24 cellular contexts compared by ENCODE assay signal in genomic region chr9:129714393-129715051, GRCh38. TPM values are rescaled to one million over a fixed set of nuclear protein-coding genes. Genes with fewer than 3 reads are reported as not detected.
DNase-seq lines count a peak whose midpoint lies in the region; TF ChIP-seq lines count a peak whose summit lies in the region.
"Had no signal": no experiment of that assay in that cellular context is flagged by ENCODE, and none has a peak within 500 bp of the region (broad histone marks: within the 10 kb centered on the region; RNA-seq: fewer than 3 reads in every experiment).

No MANE protein-coding gene starts in this region.

- 49 to 60% methylated on average over 17 of the region's 17 CpGs for WGBS in lower leg skin, 2 donors

- intact Hi-C loops in lower leg skin (cut with DNase I; ENCODE audit: low total_unique reads), result no loop called here

- TF ChIP-seq POLR2A in lower leg skin (IDR thresholded peaks at IDR 0.05), result no peak

- H3K4me3 Mint-ChIP-seq in HFFc6 (peak overlapping the region; percentile 57; the same call in 1 of the 2 replicates), neural progenitor cell (no peak overlapping the region)
- H3K4me3 Mint-ChIP-seq: activated naive CD8-positive, alpha-beta T cell treated with anti-CD3 and anti-CD28 coated beads, Interleukin-2, amount 10 ng/mL, durations not matched to agents 7 days and 5 days; CD8-positive, alpha-beta T cell had no signal

- no peaks in the 10 kb centered on the region for H3K27me3 ChIP-seq in ACC112 (ENCODE audit: insufficient read depth, low read length)
- H3K27me3 ChIP-seq in neural progenitor cell, result no peaks in the 10 kb centered on the region
- H3K27me3 ChIP-seq: brain microvascular endothelial cell had no signal

- H3K9me3 ChIP-seq in neural progenitor cell (ENCODE audit: low read depth), result no peaks in the 10 kb centered on the region

- peaks cover 59% of the 10 kb centered on the region for H3K4me1 Mint-ChIP-seq in HFFc6 (ENCODE audit: low read depth)
- H3K4me1 Mint-ChIP-seq in neural progenitor cell, result peaks cover 21% of the 10 kb centered on the region

- no peaks in the 10 kb centered on the region for H3K36me3 ChIP-seq in ACC112 (ENCODE audit: insufficient read depth, low read length)
- no peaks in the 10 kb centered on the region for H3K36me3 ChIP-seq in neural progenitor cell
- H3K36me3 ChIP-seq: brain microvascular endothelial cell had no signal

- H3K4me1 ChIP-seq in ACC112 (ENCODE audit: control insufficient read depth, insufficient read depth, low read length, unreplicated experiment) (peaks cover 47% of the 10 kb centered on the region), neural progenitor cell (peaks cover 28% of the 10 kb centered on the region)
- H3K4me1 ChIP-seq: foreskin keratinocyte had no signal

- peaks cover 20% of the 10 kb centered on the region for H3F3A ChIP-seq in neural progenitor cell (ENCODE audit: low read depth)

- H2AFZ ChIP-seq in ACC112 (ENCODE audit: low read length, unreplicated experiment) (no peak overlapping the region), neural progenitor cell (replicated peaks) (peak overlapping the region; percentile 57)

- H3K27me3 Mint-ChIP-seq in HFFc6 (ENCODE audit: insufficient read depth) (no peaks in the 10 kb centered on the region; the same call in none of the 2 replicates), neural progenitor cell (ENCODE audit: insufficient read depth, low read depth) (peaks cover 4% of the 10 kb centered on the region)

- H3K27ac Mint-ChIP-seq in HFFc6, result peak overlapping the region; percentile 64; the same call in 1 of the 2 replicates
- no peak overlapping the region for H3K27ac Mint-ChIP-seq in neural progenitor cell
- H3K27ac Mint-ChIP-seq: activated naive CD8-positive, alpha-beta T cell treated with anti-CD3 and anti-CD28 coated beads, Interleukin-2, amount 10 ng/mL, durations not matched to agents 7 days and 5 days; CD8-positive, alpha-beta T cell had no signal

- DNase-seq in HFFc6, result no peak
- no peak for DNase-seq in coronary artery (ENCODE audit: low spot score)
- no peak for DNase-seq in neural progenitor cell (ENCODE audit: low spot score)
- DNase-seq in OCI-M1 (lab: John Stamatoyannopoulos, UW), result no peak
- no peak for DNase-seq in lower leg skin (ENCODE audit: low spot score in 2 of 2)
- DNase-seq in Kasumi-1 (lab: John Stamatoyannopoulos, UW), result no peak
- DNase-seq in GM10266 (ENCODE audit: extremely low spot score), result no peak
- DNase-seq: ACHN; activated CD4-positive, CD25-positive, alpha-beta regulatory T cell treated with anti-CD3 and anti-CD28 coated beads, Interleukin-2, amount 50 U/mL, for 72 hours; activated naive CD8-positive, alpha-beta T cell treated with anti-CD3 and anti-CD28 coated beads, Interleukin-2, amount 10 ng/mL, durations not matched to agents 7 days and 5 days; brain microvascular endothelial cell; CD8-positive, alpha-beta T cell; foreskin keratinocyte; hippocampal formation; NCI-H1417; NCI-H510A; retina; stimulated activated CD4-positive, alpha-beta T cell treated with anti-CD3 and anti-CD28 coated beads, Interleukin-12 subunit alpha, Interleukin-12 subunit beta, amount 100 ng/mL, for 4 hours; T-helper 9 cell had no signal

- 0 out of 2 replicates have a peak, but pooled peaks cover 9% of the 10 kb centered on the region for H3K36me3 Mint-ChIP-seq in HFFc6 (ENCODE audit: low read depth)
- H3K36me3 Mint-ChIP-seq in neural progenitor cell, result no peaks in the 10 kb centered on the region
- H3K36me3 Mint-ChIP-seq: activated naive CD8-positive, alpha-beta T cell treated with anti-CD3 and anti-CD28 coated beads, Interleukin-2, amount 10 ng/mL, durations not matched to agents 7 days and 5 days; CD8-positive, alpha-beta T cell had no signal

- H3K27ac ChIP-seq in ACC112 (ENCODE audit: low read depth, low read length), result peak overlapping the region; percentile 37
- peak overlapping the region; percentile 50 to 85 for H3K27ac ChIP-seq in coronary artery
- no peak overlapping the region for H3K27ac ChIP-seq in neural progenitor cell
- H3K27ac ChIP-seq: brain microvascular endothelial cell, foreskin keratinocyte, RWPE1 had no signal

- TF ChIP-seq CTCF in HFFc6 (IDR thresholded peaks at IDR 0.05) (no peak), coronary artery (IDR thresholded peaks at IDR 0.05) (no peak), neural progenitor cell (IDR thresholded peaks at IDR 0.05) (no peak), lower leg skin (IDR thresholded peaks at IDR 0.05) (no peak), GM10266 (IDR thresholded peaks at IDR 0.05; ENCODE audit: control insufficient read depth, insufficient read depth, low read depth, missing control alignments) (no peak)

- H4K20me1 ChIP-seq in neural progenitor cell (ENCODE audit: low read depth), result no peaks in the 10 kb centered on the region

- no peak overlapping the region for H3K9ac ChIP-seq in neural progenitor cell

- H3K9me3 Mint-ChIP-seq in HFFc6 (no peaks in the 10 kb centered on the region), neural progenitor cell (no peaks in the 10 kb centered on the region)
- H3K9me3 Mint-ChIP-seq: activated naive CD8-positive, alpha-beta T cell treated with anti-CD3 and anti-CD28 coated beads, Interleukin-2, amount 10 ng/mL, durations not matched to agents 7 days and 5 days; CD8-positive, alpha-beta T cell had no signal

- H3K4me3 ChIP-seq in ACC112 (ENCODE audit: low read depth, low read length) (peak overlapping the region; percentile 62), coronary artery (peak overlapping the region; percentile 45), neural progenitor cell (no peak overlapping the region), lower leg skin (ENCODE audit: low read depth, poor library complexity, severe bottlenecking) (no peak overlapping the region)

- H3K4me2 ChIP-seq in neural progenitor cell, result no peak overlapping the region

- H3K79me2 ChIP-seq in ACC112 (ENCODE audit: control insufficient read depth, insufficient read depth, low read length, unreplicated experiment) (peaks cover 6% of the 10 kb centered on the region), neural progenitor cell (ENCODE audit: low read depth) (no peaks in the 10 kb centered on the region)

RNA-seq across cellular contexts. Expression of gene PTGES, which starts 38.3 kb away (rescaled TPM):
- 10 to 100 TPM; 11.3 to 29.6 (median 26.0) TPM for total RNA-seq in HFFc6 (2021; fragmentation: NEBNext Ultra II Directional; extraction: Animal tissue kit (Norgen Biotek cat#: 25700))
- 2.3 and 2.9 TPM in 2 replicates for total RNA-seq in neural progenitor cell (ENCODE audit: low replicate concordance)
- 10 to 100 TPM; 14.4 to 28.7 (median 23.2) TPM for total RNA-seq in lower leg skin
- total RNA-seq: activated CD8-positive, alpha-beta memory T cell treated with anti-CD3 and anti-CD28 coated beads for 36 hours; activated naive CD8-positive, alpha-beta T cell treated with anti-CD3 and anti-CD28 coated beads, Interleukin-2, amount 10 ng/mL, durations not matched to agents 7 days and 5 days had no signal

RNA-seq across cellular contexts. Expression of gene PRRX2, which starts 49.1 kb away (rescaled TPM):
- total RNA-seq in HFFc6 (2021; fragmentation: NEBNext Ultra II Directional; extraction: Animal tissue kit (Norgen Biotek cat#: 25700)), result 100 to 1,000 TPM in 4 of 6 experiments, 10 to 100 TPM in 2; 34.0 to 113 (median 102) TPM
- total RNA-seq in neural progenitor cell (ENCODE audit: low replicate concordance) (1.5 and 5.2 TPM in 2 replicates), lower leg skin (10 to 100 TPM; 10.7 to 24.1 (median 16.6) TPM)
- total RNA-seq: activated naive CD8-positive, alpha-beta T cell treated with anti-CD3 and anti-CD28 coated beads, Interleukin-2, amount 10 ng/mL, durations not matched to agents 7 days and 5 days; CD8-positive, alpha-beta T cell; foreskin keratinocyte; HT-29; LHCN-M2 had no signal

Comparison
In these comparisons a context has a peak if more than half of its experiments do, and no peak if none do; other contexts are left out.
1. H3K4me3 ChIP-seq: peak in ACC112 (single experiment) and coronary artery (single experiment); none in neural progenitor cell (single experiment) and lower leg skin (single experiment).